8 cellular contexts compared by ENCODE assay signal in the genomic region with DNA sequence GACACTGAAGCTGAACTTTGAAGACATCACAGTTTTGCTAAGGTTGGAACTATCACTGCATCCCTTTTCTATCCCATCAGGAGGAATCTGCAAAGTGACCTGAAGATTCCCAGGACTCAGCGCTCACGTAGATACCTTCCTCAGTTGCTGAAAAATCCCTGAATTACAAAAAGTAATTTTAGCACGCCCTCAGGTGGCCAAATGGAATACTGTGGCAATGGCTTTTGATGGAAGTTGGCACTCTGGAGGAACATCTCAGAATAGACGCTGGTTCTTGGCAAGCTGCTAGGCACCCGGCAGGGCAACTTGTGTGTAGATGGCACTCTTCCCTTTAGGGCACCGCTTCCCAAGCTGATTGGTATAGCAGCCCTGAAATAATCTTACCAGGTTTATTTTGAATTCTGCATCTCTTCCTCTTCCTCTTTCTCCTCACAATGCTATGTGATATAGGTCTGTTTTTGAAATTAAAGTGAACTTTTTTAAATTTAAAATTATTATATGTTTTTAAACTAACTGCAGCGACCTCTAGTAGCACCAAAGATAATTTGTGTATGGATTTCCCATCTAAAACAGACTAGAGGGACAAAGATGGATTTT. TPM values are rescaled to one million over a fixed set of nuclear protein-coding genes. Genes with fewer than 3 reads are reported as not detected.
DNase-seq lines count a peak whose midpoint lies in the region; ATAC-seq, FAIRE-seq and TF ChIP-seq lines count a peak whose summit lies in the region.

No MANE protein-coding gene starts in this region.

- BruUV-seq in PC-9 (replicated peaks; lab: Mats Ljungman, UMichigan) (no TSS peak), mammary epithelial cell (replicated peaks; lab: Mats Ljungman, UMichigan) (no TSS peak)

- H3K4me1 ChIP-seq in PC-9 (replicated peaks; ENCODE audit: insufficient read depth), result no peaks in the 10 kb centered on the region
- H3K4me1 ChIP-seq in mammary epithelial cell (ENCODE audit: insufficient read depth, low read length), result no peaks in the 10 kb centered on the region
- H3K4me1 ChIP-seq in left lung, result no peaks in the 10 kb centered on the region
- peaks cover 0 to 4% (median 0%) of the 10 kb centered on the region in 5 donors for H3K4me1 ChIP-seq in subcutaneous abdominal adipose tissue (ENCODE audit: control insufficient read depth in 5 of 5, insufficient read depth in 5 of 5, low read length in 5 of 5)

- H3K9me3 ChIP-seq in PC-9 (ENCODE audit: insufficient read depth, low read depth) (no peaks in the 10 kb centered on the region), mammary epithelial cell (replicated peaks; ENCODE audit: insufficient read depth, low read length) (no peaks in the 10 kb centered on the region), left lung (no peaks in the 10 kb centered on the region), subcutaneous abdominal adipose tissue (ENCODE audit: control insufficient read depth in 5 of 5, low read length in 5 of 5) (no peaks in the 10 kb centered on the region)

- in situ Hi-C loops in mammary epithelial cell (cut with MboI; ENCODE audit: low sequenced_read_pairs in 2 of 2), result no loop called here

- intact Hi-C loops in PC-9 (cut with micrococcal nuclease; ENCODE audit: unreplicated experiment) (loop anchor here (1.0 to 10.0 kb wide), 2 partner anchors 74 to 76 kb away; no protein-coding TSS in a partner anchor), mammary epithelial cell (cut with micrococcal nuclease) (loop anchor here (1.0 kb wide), 3 partner anchors 76 to 426 kb away; no protein-coding TSS in a partner anchor), left lung (cut with DNase I) (no loop called here)

- H3F3A ChIP-seq in PC-9 (ENCODE audit: insufficient read depth, low read depth), result no peaks in the 10 kb centered on the region

- H3K36me3 ChIP-seq in PC-9 (ENCODE audit: low read depth) (no peaks in the 10 kb centered on the region), mammary epithelial cell (ENCODE audit: insufficient read depth, low read length) (no peaks in the 10 kb centered on the region), left lung (no peaks in the 10 kb centered on the region), subcutaneous abdominal adipose tissue (ENCODE audit: control insufficient read depth in 5 of 5, insufficient read depth in 5 of 5, low read length in 5 of 5) (no peaks in the 10 kb centered on the region)

- dilution Hi-C loops in mammary epithelial cell (cut with HindIII; ENCODE audit: low sequenced_read_pairs), result no loop called here

- peak; percentile 79 for TF ChIP-seq CTCF in PC-9 (conservative IDR thresholded peaks at IDR 0.05)
- peak; percentile 77 to 87 for TF ChIP-seq CTCF in mammary epithelial cell (conservative IDR thresholded peaks at IDR 0.05 in 1 of 2, IDR thresholded peaks at IDR 0.05 in 1 of 2; ENCODE audit: extremely low read depth in 1 of 2, insufficient read depth in 1 of 2, low read depth in 1 of 2, low read length in 2 of 2)
- TF ChIP-seq CTCF in left lung (IDR thresholded peaks at IDR 0.05), result peak; percentile 24 to 51

- no peaks in the 10 kb centered on the region for H4K20me1 ChIP-seq in PC-9 (ENCODE audit: insufficient read depth)
- no peaks in the 10 kb centered on the region for H4K20me1 ChIP-seq in mammary epithelial cell (ENCODE audit: insufficient read depth, low read length)

- no peak overlapping the region for H3K4me3 ChIP-seq in PC-9
- H3K4me3 ChIP-seq in mammary epithelial cell (replicated peaks in 1 of 3; ENCODE audit: insufficient read depth in 1 of 3, low read depth in 2 of 3, low read length in 3 of 3), result peak overlapping the region in 1 of 3 experiments; percentile 18
- H3K4me3 ChIP-seq in left lung, result no peak overlapping the region
- peak overlapping the region in 3 of 5 donors; percentile 19 to 46 (median 38) for H3K4me3 ChIP-seq in subcutaneous abdominal adipose tissue (ENCODE audit: low read depth in 1 of 5, low read length in 5 of 5)

- WGBS in mammary epithelial cell (ENCODE audit: low coverage, missing lambda C conversion rate), result 3% methylated on average over 7 of the region's 7 CpGs

- ATAC-seq in left lung (peak; percentile 50), HG02885 (IDR thresholded peaks at IDR 0.05; ENCODE audit: poor library complexity, unreplicated experiment) (no peak)

- peak; percentile 52 for FAIRE-seq in H54 (lab: Jason Lieb, UNC)

- no peaks in the 10 kb centered on the region for H3K9me2 ChIP-seq in PC-9 (ENCODE audit: insufficient read depth)

- DNase-seq in COR-L47 (lab: John Stamatoyannopoulos, UW) (peak; percentile 26), H54 (ENCODE audit: insufficient read length, low spot score) (peak; percentile 16), PC-9 (peak; percentile 47 to 57), mammary epithelial cell (peak; percentile 53), left lung (no peak), activated gamma-delta T cell treated with Interleukin-2 at 50 U/mL for 16 hours (no peak)

- no peak for TF ChIP-seq POLR2A in H54 (IDR thresholded peaks at IDR 0.05; ENCODE audit: low read depth, low read length)

- H3K4me2 ChIP-seq in PC-9 (peak overlapping the region; percentile 36), mammary epithelial cell (ENCODE audit: insufficient read depth, low read depth, low read length) (peak overlapping the region; percentile 39)

- CTCF ChIA-PET in PC-9 (lab: Charles Lee) (no interaction called here), mammary epithelial cell (lab: Charles Lee; ENCODE audit: low non-redundant PET) (no interaction called here)

- H3K27ac ChIP-seq in PC-9 (no peak overlapping the region), mammary epithelial cell (ENCODE audit: insufficient read depth, low read depth, low read length) (no peak overlapping the region), left lung (no peak overlapping the region), subcutaneous abdominal adipose tissue (ENCODE audit: low read depth, low read length) (no peak overlapping the region)

- H3K9ac ChIP-seq in mammary epithelial cell (ENCODE audit: insufficient read depth, low read length) (no peak overlapping the region), subcutaneous abdominal adipose tissue (ENCODE audit: low read length in 5 of 5) (no peak overlapping the region)

- H3K79me2 ChIP-seq in PC-9 (ENCODE audit: low read depth), result no peaks in the 10 kb centered on the region
- H3K79me2 ChIP-seq in mammary epithelial cell (ENCODE audit: insufficient read depth, low read length), result no peaks in the 10 kb centered on the region

- POLR2A ChIA-PET in PC-9 (lab: Charles Lee; ENCODE audit: unreplicated experiment), result no interaction called here

- H3K27me3 ChIP-seq in PC-9 (ENCODE audit: insufficient read depth, low read depth) (no peaks in the 10 kb centered on the region), mammary epithelial cell (ENCODE audit: insufficient read depth, low read length) (peaks cover 9% of the 10 kb centered on the region), left lung (peaks cover 0 to 17% of the 10 kb centered on the region in 2 donors), subcutaneous abdominal adipose tissue (ENCODE audit: control insufficient read depth in 5 of 5, insufficient read depth in 4 of 5, low read length in 5 of 5) (peaks cover 3 to 31% (median 5%) of the 10 kb centered on the region in 5 donors)

- H2AFZ ChIP-seq in PC-9, result no peak overlapping the region
- H2AFZ ChIP-seq in mammary epithelial cell (ENCODE audit: low read depth, low read length), result peak overlapping the region; percentile 70

RNA-seq across cellular contexts. Expression of a gene that starts 16.3 kb away (rescaled TPM):
- total RNA-seq in PC-9 (2021) (1.6 and 1.9 TPM in 2 replicates), mammary epithelial cell (under 1 TPM in 1 of 2 donors, not detected in 1; under 0.01 TPM), left lung (not detected)
- polyA plus RNA-seq in mammary epithelial cell, result not detected
- not detected for polyA minus RNA-seq in mammary epithelial cell

Comparison
In these comparisons a context has a peak if more than half of its experiments do, and no peak if none do; other contexts are left out.
1. DNase-seq: peak in COR-L47 (single experiment), H54 (single experiment), PC-9 (2 of 2) and mammary epithelial cell (single experiment); none in left lung (0 of 2) and activated gamma-delta T cell treated with Interleukin-2 at 50 U/mL for 16 hours (single experiment).
2. H3K4me3 ChIP-seq: peak in subcutaneous abdominal adipose tissue (3 of 5); none in PC-9 (single experiment) and left lung (0 of 2).
3. intact Hi-C loops: an anchor here in PC-9 (1.0 to 10.0 kb wide) and mammary epithelial cell (1.0 kb wide); none called in left lung.
4. Peak in every context shown above with its lines, with median percentiles within 50 percentile points of each other: CTCF ChIP-seq.